In the genomic region with DNA sequence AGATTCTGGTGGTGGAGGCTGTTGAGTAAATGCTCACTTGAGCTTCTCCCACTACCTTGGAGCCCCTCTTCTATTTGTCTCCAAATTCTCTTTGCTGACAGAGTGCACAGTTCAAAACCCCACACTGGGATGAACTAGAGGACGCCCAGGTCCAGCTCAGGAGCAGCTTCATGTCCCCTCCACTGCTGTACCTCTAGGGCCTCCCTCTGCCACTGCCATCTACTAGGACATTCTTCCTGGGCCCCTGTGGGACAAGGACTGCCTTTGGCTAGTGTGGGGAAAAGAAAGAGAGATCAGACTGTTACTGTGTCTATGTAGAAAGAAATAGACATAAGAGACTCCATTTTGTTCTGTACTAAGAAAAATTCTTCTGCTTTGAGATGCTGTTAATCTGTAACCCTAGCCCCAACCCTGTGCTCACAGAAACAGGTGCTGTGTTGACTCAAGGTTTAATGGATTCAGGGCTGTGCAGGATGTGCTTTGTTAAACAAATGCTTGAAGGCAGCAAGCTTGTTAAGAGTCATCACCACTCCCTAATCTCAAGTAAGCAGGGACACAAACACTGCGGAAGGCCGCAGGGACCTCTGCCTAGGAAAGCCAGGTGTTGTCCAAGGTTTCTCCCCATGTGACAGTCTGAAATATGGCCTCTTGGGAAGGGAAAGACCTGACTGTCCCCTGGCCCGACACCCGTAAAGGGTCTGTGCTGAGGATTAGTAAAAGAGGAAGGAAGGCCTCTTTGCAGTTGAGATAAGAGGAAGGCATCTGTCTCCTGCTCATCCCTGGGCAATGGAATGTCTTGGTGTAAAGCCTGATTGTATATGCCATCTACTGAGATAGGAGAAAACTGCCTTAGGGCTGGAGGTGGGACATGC, we compare ENCODE assay signal across 1 cellular context.
TF ChIP-seq lines count a peak whose summit lies in the region.
"Not testable (repeated sequence)": the region's sequence is repeated elsewhere in the genome, so short reads cannot be mapped to it uniquely, and the experiment has no call there.

No MANE protein-coding gene starts in this region.

TF ChIP-seq in HepG2, 621 proteins besides CTCF, POLR2A, EP300 and RAD21 (continued from another document and continues in another):
- TF ChIP-seq, protein P1, sequence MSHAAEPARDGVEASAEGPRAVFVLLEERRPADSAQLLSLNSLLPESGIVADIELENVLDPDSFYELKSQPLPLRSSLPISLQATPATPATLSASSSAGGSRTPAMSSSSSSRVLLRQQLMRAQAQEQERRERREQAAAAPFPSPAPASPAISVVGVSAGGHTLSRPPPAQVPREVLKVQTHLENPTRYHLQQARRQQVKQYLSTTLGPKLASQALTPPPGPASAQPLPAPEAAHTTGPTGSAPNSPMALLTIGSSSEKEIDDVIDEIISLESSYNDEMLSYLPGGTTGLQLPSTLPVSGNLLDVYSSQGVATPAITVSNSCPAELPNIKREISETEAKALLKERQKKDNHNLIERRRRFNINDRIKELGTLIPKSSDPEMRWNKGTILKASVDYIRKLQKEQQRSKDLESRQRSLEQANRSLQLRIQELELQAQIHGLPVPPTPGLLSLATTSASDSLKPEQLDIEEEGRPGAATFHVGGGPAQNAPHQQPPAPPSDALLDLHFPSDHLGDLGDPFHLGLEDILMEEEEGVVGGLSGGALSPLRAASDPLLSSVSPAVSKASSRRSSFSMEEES (CRISPR knock-in tag; IDR thresholded peaks at IDR 0.05), result peak; percentile 82
- TF ChIP-seq ZNF746 (CRISPR knock-in tag; IDR thresholded peaks at IDR 0.05), result peak; percentile 69; the same call in 1 of the 2 replicates
- TF ChIP-seq, protein P2, sequence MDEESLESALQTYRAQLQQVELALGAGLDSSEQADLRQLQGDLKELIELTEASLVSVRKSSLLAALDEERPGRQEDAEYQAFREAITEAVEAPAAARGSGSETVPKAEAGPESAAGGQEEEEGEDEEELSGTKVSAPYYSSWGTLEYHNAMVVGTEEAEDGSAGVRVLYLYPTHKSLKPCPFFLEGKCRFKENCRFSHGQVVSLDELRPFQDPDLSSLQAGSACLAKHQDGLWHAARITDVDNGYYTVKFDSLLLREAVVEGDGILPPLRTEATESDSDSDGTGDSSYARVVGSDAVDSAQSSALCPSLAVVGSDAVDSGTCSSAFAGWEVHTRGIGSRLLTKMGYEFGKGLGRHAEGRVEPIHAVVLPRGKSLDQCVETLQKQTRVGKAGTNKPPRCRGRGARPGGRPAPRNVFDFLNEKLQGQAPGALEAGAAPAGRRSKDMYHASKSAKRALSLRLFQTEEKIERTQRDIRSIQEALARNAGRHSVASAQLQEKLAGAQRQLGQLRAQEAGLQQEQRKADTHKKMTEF (CRISPR knock-in tag; IDR thresholded peaks at IDR 0.05), result peak; percentile 78
- TF ChIP-seq SAP130 (CRISPR knock-in tag; IDR thresholded peaks at IDR 0.05; ENCODE audit: low read depth), result peak; percentile 84
- peak; percentile 58; the same call in 1 of the 2 replicates for TF ChIP-seq SIX4 (CRISPR knock-in tag; IDR thresholded peaks at IDR 0.05)
- TF ChIP-seq LCORL, FOXP1 (IDR thresholded peaks at IDR 0.05): not testable (repeated sequence)
- TF ChIP-seq LCORL (CRISPR knock-in tag; IDR thresholded peaks at IDR 0.05), result peak; percentile 77
- 0 out of 2 replicates have a peak, but pooled peaks have one; percentile 31 for TF ChIP-seq PHF20 (CRISPR knock-in tag; IDR thresholded peaks at IDR 0.05)
- TF ChIP-seq, protein P3, sequence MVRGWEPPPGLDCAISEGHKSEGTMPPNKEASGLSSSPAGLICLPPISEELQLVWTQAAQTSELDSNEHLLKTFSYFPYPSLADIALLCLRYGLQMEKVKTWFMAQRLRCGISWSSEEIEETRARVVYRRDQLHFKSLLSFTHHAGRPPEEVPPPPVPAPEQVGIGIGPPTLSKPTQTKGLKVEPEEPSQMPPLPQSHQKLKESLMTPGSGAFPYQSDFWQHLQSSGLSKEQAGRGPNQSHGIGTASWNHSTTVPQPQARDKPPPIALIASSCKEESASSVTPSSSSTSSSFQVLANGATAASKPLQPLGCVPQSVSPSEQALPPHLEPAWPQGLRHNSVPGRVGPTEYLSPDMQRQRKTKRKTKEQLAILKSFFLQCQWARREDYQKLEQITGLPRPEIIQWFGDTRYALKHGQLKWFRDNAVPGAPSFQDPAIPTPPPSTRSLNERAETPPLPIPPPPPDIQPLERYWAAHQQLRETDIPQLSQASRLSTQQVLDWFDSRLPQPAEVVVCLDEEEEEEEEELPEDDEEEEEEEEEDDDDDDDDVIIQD (CRISPR knock-in tag; IDR thresholded peaks at IDR 0.05; ENCODE audit: low read depth), result peak; percentile 48; the same call in 1 of the 2 replicates
- peak; percentile 47 for TF ChIP-seq ZFY (CRISPR knock-in tag; IDR thresholded peaks at IDR 0.05)
- peak; percentile 74 for TF ChIP-seq SALL1 (CRISPR knock-in tag; IDR thresholded peaks at IDR 0.05)
- TF ChIP-seq REPIN1 (CRISPR knock-in tag; IDR thresholded peaks at IDR 0.05; ENCODE audit: borderline replicate concordance, low read depth), result peak; percentile 77; the same call in 1 of the 2 replicates
- TF ChIP-seq, protein P4, sequence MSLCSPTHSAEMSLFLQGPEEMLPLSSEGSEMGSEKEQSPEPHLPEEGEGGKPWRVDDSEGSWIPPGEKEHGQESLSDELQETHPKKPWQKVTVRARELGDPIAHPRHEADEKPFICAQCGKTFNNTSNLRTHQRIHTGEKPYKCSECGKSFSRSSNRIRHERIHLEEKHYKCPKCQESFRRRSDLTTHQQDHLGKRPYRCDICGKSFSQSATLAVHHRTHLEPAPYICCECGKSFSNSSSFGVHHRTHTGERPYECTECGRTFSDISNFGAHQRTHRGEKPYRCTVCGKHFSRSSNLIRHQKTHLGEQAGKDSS (CRISPR knock-in tag; IDR thresholded peaks at IDR 0.05; ENCODE audit: borderline replicate concordance, low read depth), result 0 out of 2 replicates have a peak, but pooled peaks have one; percentile 41
- peak; percentile 29 for TF ChIP-seq YY1 (IDR thresholded peaks at IDR 0.05; ENCODE audit: insufficient read depth, insufficient replicate concordance, low read depth, low read length)
- TF ChIP-seq, protein P5, sequence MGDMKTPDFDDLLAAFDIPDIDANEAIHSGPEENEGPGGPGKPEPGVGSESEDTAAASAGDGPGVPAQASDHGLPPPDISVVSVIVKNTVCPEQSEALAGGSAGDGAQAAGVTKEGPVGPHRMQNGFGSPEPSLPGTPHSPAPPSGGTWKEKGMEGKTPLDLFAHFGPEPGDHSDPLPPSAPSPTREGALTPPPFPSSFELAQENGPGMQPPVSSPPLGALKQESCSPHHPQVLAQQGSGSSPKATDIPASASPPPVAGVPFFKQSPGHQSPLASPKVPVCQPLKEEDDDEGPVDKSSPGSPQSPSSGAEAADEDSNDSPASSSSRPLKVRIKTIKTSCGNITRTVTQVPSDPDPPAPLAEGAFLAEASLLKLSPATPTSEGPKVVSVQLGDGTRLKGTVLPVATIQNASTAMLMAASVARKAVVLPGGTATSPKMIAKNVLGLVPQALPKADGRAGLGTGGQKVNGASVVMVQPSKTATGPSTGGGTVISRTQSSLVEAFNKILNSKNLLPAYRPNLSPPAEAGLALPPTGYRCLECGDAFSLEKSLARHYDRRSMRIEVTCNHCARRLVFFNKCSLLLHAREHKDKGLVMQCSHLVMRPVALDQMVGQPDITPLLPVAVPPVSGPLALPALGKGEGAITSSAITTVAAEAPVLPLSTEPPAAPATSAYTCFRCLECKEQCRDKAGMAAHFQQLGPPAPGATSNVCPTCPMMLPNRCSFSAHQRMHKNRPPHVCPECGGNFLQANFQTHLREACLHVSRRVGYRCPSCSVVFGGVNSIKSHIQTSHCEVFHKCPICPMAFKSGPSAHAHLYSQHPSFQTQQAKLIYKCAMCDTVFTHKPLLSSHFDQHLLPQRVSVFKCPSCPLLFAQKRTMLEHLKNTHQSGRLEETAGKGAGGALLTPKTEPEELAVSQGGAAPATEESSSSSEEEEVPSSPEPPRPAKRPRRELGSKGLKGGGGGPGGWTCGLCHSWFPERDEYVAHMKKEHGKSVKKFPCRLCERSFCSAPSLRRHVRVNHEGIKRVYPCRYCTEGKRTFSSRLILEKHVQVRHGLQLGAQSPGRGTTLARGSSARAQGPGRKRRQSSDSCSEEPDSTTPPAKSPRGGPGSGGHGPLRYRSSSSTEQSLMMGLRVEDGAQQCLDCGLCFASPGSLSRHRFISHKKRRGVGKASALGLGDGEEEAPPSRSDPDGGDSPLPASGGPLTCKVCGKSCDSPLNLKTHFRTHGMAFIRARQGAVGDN (CRISPR knock-in tag; IDR thresholded peaks at IDR 0.05), result peak; percentile 74
- TF ChIP-seq, protein P6, sequence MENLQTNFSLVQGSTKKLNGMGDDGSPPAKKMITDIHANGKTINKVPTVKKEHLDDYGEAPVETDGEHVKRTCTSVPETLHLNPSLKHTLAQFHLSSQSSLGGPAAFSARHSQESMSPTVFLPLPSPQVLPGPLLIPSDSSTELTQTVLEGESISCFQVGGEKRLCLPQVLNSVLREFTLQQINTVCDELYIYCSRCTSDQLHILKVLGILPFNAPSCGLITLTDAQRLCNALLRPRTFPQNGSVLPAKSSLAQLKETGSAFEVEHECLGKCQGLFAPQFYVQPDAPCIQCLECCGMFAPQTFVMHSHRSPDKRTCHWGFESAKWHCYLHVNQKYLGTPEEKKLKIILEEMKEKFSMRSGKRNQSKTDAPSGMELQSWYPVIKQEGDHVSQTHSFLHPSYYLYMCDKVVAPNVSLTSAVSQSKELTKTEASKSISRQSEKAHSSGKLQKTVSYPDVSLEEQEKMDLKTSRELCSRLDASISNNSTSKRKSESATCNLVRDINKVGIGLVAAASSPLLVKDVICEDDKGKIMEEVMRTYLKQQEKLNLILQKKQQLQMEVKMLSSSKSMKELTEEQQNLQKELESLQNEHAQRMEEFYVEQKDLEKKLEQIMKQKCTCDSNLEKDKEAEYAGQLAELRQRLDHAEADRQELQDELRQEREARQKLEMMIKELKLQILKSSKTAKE (CRISPR knock-in tag; IDR thresholded peaks at IDR 0.05; ENCODE audit: borderline replicate concordance), result peak; percentile 79
- peak; percentile 51; the same call in 1 of the 2 replicates for TF ChIP-seq SOX13 (IDR thresholded peaks at IDR 0.05)
- peak in 1 of 2 experiments; percentile 97; a peak in 2 of 4 replicates for TF ChIP-seq SOX13 (CRISPR knock-in tag; conservative IDR thresholded peaks at IDR 0.05 in 1 of 2, IDR thresholded peaks at IDR 0.05 in 1 of 2)
- TF ChIP-seq ZBTB7B (CRISPR knock-in tag; IDR thresholded peaks at IDR 0.05), result peak; percentile 43; the same call in 1 of the 2 replicates
- peak; percentile 89 for TF ChIP-seq FOXP1 (CRISPR knock-in tag; IDR thresholded peaks at IDR 0.05)
- TF ChIP-seq, protein P7, sequence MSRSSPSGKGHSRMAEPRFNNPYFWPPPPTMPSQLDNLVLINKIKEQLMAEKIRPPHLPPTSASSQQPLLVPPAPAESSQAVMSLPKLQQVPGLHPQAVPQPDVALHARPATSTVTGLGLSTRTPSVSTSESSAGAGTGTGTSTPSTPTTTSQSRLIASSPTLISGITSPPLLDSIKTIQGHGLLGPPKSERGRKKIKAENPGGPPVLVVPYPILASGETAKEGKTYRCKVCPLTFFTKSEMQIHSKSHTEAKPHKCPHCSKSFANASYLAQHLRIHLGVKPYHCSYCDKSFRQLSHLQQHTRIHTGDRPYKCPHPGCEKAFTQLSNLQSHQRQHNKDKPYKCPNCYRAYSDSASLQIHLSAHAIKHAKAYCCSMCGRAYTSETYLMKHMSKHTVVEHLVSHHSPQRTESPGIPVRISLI (CRISPR knock-in tag; IDR thresholded peaks at IDR 0.05; ENCODE audit: borderline replicate concordance), result peak; percentile 23; the same call in 1 of the 2 replicates
- peak; percentile 51; the same call in 1 of the 2 replicates for TF ChIP-seq PPARG (CRISPR knock-in tag; conservative IDR thresholded peaks at IDR 0.05)
- TF ChIP-seq MIER2 (CRISPR knock-in tag; IDR thresholded peaks at IDR 0.05), result peak; percentile 43; the same call in 1 of the 2 replicates
- TF ChIP-seq, protein P8, sequence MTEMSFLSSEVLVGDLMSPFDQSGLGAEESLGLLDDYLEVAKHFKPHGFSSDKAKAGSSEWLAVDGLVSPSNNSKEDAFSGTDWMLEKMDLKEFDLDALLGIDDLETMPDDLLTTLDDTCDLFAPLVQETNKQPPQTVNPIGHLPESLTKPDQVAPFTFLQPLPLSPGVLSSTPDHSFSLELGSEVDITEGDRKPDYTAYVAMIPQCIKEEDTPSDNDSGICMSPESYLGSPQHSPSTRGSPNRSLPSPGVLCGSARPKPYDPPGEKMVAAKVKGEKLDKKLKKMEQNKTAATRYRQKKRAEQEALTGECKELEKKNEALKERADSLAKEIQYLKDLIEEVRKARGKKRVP (CRISPR knock-in tag; IDR thresholded peaks at IDR 0.05), result 0 out of 4 replicates have a peak, but pooled peaks of 1 of the 2 experiments have one; percentile 18
- peak; percentile 92 for TF ChIP-seq MIXL1 (CRISPR knock-in tag; IDR thresholded peaks at IDR 0.05)
- peak; percentile 29; the same call in 1 of the 2 replicates for TF ChIP-seq ARNT2 (CRISPR knock-in tag; IDR thresholded peaks at IDR 0.05; ENCODE audit: low read depth)
- TF ChIP-seq, protein P9, sequence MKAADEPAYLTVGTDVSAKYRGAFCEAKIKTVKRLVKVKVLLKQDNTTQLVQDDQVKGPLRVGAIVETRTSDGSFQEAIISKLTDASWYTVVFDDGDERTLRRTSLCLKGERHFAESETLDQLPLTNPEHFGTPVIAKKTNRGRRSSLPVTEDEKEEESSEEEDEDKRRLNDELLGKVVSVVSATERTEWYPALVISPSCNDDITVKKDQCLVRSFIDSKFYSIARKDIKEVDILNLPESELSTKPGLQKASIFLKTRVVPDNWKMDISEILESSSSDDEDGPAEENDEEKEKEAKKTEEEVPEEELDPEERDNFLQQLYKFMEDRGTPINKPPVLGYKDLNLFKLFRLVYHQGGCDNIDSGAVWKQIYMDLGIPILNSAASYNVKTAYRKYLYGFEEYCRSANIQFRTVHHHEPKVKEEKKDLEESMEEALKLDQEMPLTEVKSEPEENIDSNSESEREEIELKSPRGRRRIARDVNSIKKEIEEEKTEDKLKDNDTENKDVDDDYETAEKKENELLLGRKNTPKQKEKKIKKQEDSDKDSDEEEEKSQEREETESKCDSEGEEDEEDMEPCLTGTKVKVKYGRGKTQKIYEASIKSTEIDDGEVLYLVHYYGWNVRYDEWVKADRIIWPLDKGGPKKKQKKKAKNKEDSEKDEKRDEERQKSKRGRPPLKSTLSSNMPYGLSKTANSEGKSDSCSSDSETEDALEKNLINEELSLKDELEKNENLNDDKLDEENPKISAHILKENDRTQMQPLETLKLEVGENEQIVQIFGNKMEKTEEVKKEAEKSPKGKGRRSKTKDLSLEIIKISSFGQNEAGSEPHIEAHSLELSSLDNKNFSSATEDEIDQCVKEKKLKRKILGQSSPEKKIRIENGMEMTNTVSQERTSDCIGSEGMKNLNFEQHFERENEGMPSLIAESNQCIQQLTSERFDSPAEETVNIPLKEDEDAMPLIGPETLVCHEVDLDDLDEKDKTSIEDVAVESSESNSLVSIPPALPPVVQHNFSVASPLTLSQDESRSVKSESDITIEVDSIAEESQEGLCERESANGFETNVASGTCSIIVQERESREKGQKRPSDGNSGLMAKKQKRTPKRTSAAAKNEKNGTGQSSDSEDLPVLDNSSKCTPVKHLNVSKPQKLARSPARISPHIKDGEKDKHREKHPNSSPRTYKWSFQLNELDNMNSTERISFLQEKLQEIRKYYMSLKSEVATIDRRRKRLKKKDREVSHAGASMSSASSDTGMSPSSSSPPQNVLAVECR (CRISPR knock-in tag; IDR thresholded peaks at IDR 0.05; ENCODE audit: borderline replicate concordance), result peak; percentile 45; the same call in 1 of the 2 replicates
- peak; percentile 70 for TF ChIP-seq HDAC1 (CRISPR knock-in tag; IDR thresholded peaks at IDR 0.05)
- peak; percentile 92 for TF ChIP-seq FOXA3 (CRISPR knock-in tag; IDR thresholded peaks at IDR 0.05)
- 0 out of 2 replicates have a peak, but pooled peaks have one; percentile 30 for TF ChIP-seq ZNF501 (CRISPR knock-in tag; IDR thresholded peaks at IDR 0.05)
- TF ChIP-seq ARNTL (CRISPR knock-in tag; IDR thresholded peaks at IDR 0.05), result peak; percentile 41; the same call in 1 of the 2 replicates
